2 cellular contexts compared by ENCODE assay signal in genomic region chr19:37654525-37654832, GRCh38.
TF ChIP-seq lines count a peak whose summit lies in the region.

No MANE protein-coding gene starts in this region.

TF ChIP-seq in K562, 482 proteins besides CTCF, POLR2A, EP300 and RAD21:
- TF ChIP-seq ILK (tag; IDR thresholded peaks at IDR 0.05; ENCODE audit: borderline replicate concordance, low read depth) (no peak), DEAF1 (CRISPR knock-in tag; IDR thresholded peaks at IDR 0.05) (no peak)

TF ChIP-seq in HepG2, 621 proteins besides CTCF, POLR2A, EP300 and RAD21:
- TF ChIP-seq ZFP36L1 (CRISPR knock-in tag; IDR thresholded peaks at IDR 0.05) (no peak), RXRB (CRISPR knock-in tag; IDR thresholded peaks at IDR 0.05; ENCODE audit: borderline replicate concordance) (no peak), ZBTB14 (CRISPR knock-in tag; IDR thresholded peaks at IDR 0.05) (no peak), ZSCAN20 (CRISPR knock-in tag; IDR thresholded peaks at IDR 0.05; ENCODE audit: borderline replicate concordance) (no peak), SMAD3 (CRISPR knock-in tag; IDR thresholded peaks at IDR 0.05) (no peak), CBX2 (IDR thresholded peaks at IDR 0.05; ENCODE audit: low read depth, low read length) (no peak), CBX2 (CRISPR knock-in tag; IDR thresholded peaks at IDR 0.05; ENCODE audit: low read depth) (no peak), ZFAT (CRISPR knock-in tag; conservative IDR thresholded peaks at IDR 0.05) (no peak), ZNF263 (CRISPR knock-in tag; IDR thresholded peaks at IDR 0.05) (no peak), ELF1 (CRISPR knock-in tag; IDR thresholded peaks at IDR 0.05) (no peak), ZNF672 (CRISPR knock-in tag; IDR thresholded peaks at IDR 0.05) (no peak), ATF7-NPFF (CRISPR knock-in tag; IDR thresholded peaks at IDR 0.05; ENCODE audit: low read depth) (no peak), PRMT3 (CRISPR knock-in tag; IDR thresholded peaks at IDR 0.05; ENCODE audit: borderline replicate concordance, low read depth) (no peak), GTF2F1 (IDR thresholded peaks at IDR 0.05; ENCODE audit: low read length) (no peak), MXD4 (CRISPR knock-in tag; IDR thresholded peaks at IDR 0.05) (no peak), MZF1 (CRISPR knock-in tag; IDR thresholded peaks at IDR 0.05; ENCODE audit: borderline replicate concordance) (no peak), ZBTB26 (CRISPR knock-in tag; IDR thresholded peaks at IDR 0.05; ENCODE audit: borderline replicate concordance) (no peak), TCF7 (IDR thresholded peaks at IDR 0.05; ENCODE audit: low read depth) (no peak), ZNF180 (CRISPR knock-in tag; IDR thresholded peaks at IDR 0.05; ENCODE audit: borderline replicate concordance, low read depth) (no peak)
